In the genomic region with DNA sequence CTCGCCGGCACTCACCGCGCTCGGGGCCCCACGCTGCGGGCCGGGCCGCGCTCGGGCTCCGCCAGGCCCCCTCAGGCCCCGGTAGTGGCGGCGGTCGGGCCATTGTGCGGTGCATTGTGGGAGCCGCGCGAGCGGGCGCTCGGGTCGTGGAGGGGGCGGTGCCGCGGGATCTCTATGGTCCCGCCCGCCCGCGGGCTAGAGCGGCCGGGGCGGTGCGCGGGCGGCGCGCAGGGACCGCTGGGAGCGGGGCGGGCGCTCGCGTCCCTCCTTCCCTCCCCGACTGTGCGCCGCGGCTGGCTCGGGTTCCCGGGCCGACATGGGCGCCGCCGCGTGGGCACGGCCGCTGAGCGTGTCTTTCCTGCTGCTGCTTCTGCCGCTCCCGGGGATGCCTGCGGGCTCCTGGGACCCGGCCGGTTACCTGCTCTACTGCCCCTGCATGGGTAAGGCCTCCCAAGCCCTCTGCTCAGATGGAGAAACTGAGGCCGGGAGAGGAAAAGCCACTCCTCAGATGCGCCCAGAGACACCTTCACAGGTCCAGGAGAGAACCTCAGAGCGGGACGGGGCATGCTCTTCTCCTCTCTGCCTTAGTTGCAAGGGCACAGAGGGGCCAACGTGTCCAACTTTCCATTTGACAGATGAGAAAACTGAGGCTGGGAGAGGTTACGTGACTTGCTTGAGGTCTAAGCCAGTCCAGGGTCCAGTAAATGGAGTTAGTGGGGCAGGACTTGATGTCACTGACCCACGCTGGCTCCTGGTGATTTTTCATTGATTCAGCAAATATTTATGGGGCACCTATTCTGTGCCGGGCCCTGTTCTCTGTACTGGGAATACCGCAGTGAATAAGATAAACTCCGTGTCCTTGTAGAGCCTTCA, we compare ENCODE assay signal across 1 cellular context.
TF ChIP-seq lines count a peak whose summit lies in the region.

A gene with protein sequence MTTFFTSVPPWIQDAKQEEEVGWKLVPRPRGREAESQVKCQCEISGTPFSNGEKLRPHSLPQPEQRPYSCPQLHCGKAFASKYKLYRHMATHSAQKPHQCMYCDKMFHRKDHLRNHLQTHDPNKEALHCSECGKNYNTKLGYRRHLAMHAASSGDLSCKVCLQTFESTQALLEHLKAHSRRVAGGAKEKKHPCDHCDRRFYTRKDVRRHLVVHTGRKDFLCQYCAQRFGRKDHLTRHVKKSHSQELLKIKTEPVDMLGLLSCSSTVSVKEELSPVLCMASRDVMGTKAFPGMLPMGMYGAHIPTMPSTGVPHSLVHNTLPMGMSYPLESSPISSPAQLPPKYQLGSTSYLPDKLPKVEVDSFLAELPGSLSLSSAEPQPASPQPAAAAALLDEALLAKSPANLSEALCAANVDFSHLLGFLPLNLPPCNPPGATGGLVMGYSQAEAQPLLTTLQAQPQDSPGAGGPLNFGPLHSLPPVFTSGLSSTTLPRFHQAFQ (minus strand): TSS at position 118 of the 873 bp plus-strand sequence. CDS start 5,565 bp downstream, outside the sequence.
A gene (plus strand): TSS at position 255 of the 873 bp plus-strand sequence. CDS start 62 bp downstream, at position 317.

TF ChIP-seq in HepG2, 621 proteins besides CTCF, POLR2A, EP300 and RAD21 (continued from another document and continues in another):
- TF ChIP-seq, protein P1, sequence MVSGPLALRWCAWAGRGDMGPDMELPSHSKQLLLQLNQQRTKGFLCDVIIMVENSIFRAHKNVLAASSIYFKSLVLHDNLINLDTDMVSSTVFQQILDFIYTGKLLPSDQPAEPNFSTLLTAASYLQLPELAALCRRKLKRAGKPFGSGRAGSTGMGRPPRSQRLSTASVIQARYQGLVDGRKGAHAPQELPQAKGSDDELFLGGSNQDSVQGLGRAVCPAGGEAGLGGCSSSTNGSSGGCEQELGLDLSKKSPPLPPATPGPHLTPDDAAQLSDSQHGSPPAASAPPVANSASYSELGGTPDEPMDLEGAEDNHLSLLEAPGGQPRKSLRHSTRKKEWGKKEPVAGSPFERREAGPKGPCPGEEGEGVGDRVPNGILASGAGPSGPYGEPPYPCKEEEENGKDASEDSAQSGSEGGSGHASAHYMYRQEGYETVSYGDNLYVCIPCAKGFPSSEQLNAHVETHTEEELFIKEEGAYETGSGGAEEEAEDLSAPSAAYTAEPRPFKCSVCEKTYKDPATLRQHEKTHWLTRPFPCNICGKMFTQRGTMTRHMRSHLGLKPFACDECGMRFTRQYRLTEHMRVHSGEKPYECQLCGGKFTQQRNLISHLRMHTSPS (CRISPR knock-in tag; IDR thresholded peaks at IDR 0.05; ENCODE audit: low read depth), result no peak; the same call in 1 of the 2 replicates
- TF ChIP-seq MEF2D (CRISPR knock-in tag; IDR thresholded peaks at IDR 0.05), result peak; percentile 84
- peak; percentile 66 for TF ChIP-seq STAG1 (CRISPR knock-in tag; IDR thresholded peaks at IDR 0.05)
- TF ChIP-seq ZNF441 (CRISPR knock-in tag; IDR thresholded peaks at IDR 0.05; ENCODE audit: borderline replicate concordance), result peak; percentile 57; the same call in 1 of the 2 replicates
- TF ChIP-seq RFX1 (IDR thresholded peaks at IDR 0.05), result no peak
- TF ChIP-seq, protein P2, sequence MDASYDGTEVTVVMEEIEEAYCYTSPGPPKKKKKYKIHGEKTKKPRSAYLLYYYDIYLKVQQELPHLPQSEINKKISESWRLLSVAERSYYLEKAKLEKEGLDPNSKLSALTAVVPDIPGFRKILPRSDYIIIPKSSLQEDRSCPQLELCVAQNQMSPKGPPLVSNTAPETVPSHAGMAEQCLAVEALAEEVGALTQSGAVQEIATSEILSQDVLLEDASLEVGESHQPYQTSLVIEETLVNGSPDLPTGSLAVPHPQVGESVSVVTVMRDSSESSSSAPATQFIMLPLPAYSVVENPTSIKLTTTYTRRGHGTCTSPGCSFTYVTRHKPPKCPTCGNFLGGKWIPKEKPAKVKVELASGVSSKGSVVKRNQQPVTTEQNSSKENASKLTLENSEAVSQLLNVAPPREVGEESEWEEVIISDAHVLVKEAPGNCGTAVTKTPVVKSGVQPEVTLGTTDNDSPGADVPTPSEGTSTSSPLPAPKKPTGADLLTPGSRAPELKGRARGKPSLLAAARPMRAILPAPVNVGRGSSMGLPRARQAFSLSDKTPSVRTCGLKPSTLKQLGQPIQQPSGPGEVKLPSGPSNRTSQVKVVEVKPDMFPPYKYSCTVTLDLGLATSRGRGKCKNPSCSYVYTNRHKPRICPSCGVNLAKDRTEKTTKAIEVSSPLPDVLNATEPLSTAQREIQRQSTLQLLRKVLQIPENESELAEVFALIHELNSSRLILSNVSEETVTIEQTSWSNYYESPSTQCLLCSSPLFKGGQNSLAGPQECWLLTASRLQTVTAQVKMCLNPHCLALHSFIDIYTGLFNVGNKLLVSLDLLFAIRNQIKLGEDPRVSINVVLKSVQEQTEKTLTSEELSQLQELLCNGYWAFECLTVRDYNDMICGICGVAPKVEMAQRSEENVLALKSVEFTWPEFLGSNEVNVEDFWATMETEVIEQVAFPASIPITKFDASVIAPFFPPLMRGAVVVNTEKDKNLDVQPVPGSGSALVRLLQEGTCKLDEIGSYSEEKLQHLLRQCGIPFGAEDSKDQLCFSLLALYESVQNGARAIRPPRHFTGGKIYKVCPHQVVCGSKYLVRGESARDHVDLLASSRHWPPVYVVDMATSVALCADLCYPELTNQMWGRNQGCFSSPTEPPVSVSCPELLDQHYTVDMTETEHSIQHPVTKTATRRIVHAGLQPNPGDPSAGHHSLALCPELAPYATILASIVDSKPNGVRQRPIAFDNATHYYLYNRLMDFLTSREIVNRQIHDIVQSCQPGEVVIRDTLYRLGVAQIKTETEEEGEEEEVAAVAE (CRISPR knock-in tag; IDR thresholded peaks at IDR 0.05; ENCODE audit: borderline replicate concordance), result peak; percentile 62; the same call in 1 of the 2 replicates
- TF ChIP-seq, protein P3, sequence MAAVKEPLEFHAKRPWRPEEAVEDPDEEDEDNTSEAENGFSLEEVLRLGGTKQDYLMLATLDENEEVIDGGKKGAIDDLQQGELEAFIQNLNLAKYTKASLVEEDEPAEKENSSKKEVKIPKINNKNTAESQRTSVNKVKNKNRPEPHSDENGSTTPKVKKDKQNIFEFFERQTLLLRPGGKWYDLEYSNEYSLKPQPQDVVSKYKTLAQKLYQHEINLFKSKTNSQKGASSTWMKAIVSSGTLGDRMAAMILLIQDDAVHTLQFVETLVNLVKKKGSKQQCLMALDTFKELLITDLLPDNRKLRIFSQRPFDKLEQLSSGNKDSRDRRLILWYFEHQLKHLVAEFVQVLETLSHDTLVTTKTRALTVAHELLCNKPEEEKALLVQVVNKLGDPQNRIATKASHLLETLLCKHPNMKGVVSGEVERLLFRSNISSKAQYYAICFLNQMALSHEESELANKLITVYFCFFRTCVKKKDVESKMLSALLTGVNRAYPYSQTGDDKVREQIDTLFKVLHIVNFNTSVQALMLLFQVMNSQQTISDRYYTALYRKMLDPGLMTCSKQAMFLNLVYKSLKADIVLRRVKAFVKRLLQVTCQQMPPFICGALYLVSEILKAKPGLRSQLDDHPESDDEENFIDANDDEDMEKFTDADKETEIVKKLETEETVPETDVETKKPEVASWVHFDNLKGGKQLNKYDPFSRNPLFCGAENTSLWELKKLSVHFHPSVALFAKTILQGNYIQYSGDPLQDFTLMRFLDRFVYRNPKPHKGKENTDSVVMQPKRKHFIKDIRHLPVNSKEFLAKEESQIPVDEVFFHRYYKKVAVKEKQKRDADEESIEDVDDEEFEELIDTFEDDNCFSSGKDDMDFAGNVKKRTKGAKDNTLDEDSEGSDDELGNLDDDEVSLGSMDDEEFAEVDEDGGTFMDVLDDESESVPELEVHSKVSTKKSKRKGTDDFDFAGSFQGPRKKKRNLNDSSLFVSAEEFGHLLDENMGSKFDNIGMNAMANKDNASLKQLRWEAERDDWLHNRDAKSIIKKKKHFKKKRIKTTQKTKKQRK (IDR thresholded peaks at IDR 0.05; ENCODE audit: low read length), result no peak
- TF ChIP-seq ZFP90 (CRISPR knock-in tag; IDR thresholded peaks at IDR 0.05; ENCODE audit: borderline replicate concordance), result peak; percentile 84
- TF ChIP-seq BHLHE40 (IDR thresholded peaks at IDR 0.05; ENCODE audit: low read length), result 0 out of 2 replicates have a peak, but pooled peaks have one; percentile 4
- peak; percentile 51 for TF ChIP-seq ZEB1 (IDR thresholded peaks at IDR 0.05; ENCODE audit: insufficient replicate concordance, low read depth)
- TF ChIP-seq SP5 (CRISPR knock-in tag; IDR thresholded peaks at IDR 0.05; ENCODE audit: borderline replicate concordance, low read depth), result peak; percentile 70
- peak; percentile 80 for TF ChIP-seq ZNF3 (CRISPR knock-in tag; IDR thresholded peaks at IDR 0.05)
- no peak for TF ChIP-seq ZNF326 (CRISPR knock-in tag; IDR thresholded peaks at IDR 0.05; ENCODE audit: borderline replicate concordance)
- peak; percentile 97 for TF ChIP-seq ARID2 (CRISPR knock-in tag; IDR thresholded peaks at IDR 0.05; ENCODE audit: borderline replicate concordance)
- no peak for TF ChIP-seq REPIN1 (CRISPR knock-in tag; IDR thresholded peaks at IDR 0.05; ENCODE audit: borderline replicate concordance, low read depth)
- TF ChIP-seq JDP2 (CRISPR knock-in tag; IDR thresholded peaks at IDR 0.05; ENCODE audit: borderline replicate concordance), result no peak
- no peak; the same call in 1 of the 2 replicates for TF ChIP-seq RXRB (CRISPR knock-in tag; IDR thresholded peaks at IDR 0.05; ENCODE audit: borderline replicate concordance)
- TF ChIP-seq HOXD1 (CRISPR knock-in tag; IDR thresholded peaks at IDR 0.05), result peak; percentile 74
- no peak for TF ChIP-seq ZNF703 (CRISPR knock-in tag; IDR thresholded peaks at IDR 0.05; ENCODE audit: borderline replicate concordance)
- TF ChIP-seq ZNF337 (CRISPR knock-in tag; IDR thresholded peaks at IDR 0.05; ENCODE audit: borderline replicate concordance, low read depth), result no peak
- TF ChIP-seq, protein P4, sequence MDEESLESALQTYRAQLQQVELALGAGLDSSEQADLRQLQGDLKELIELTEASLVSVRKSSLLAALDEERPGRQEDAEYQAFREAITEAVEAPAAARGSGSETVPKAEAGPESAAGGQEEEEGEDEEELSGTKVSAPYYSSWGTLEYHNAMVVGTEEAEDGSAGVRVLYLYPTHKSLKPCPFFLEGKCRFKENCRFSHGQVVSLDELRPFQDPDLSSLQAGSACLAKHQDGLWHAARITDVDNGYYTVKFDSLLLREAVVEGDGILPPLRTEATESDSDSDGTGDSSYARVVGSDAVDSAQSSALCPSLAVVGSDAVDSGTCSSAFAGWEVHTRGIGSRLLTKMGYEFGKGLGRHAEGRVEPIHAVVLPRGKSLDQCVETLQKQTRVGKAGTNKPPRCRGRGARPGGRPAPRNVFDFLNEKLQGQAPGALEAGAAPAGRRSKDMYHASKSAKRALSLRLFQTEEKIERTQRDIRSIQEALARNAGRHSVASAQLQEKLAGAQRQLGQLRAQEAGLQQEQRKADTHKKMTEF (CRISPR knock-in tag; IDR thresholded peaks at IDR 0.05), result peak; percentile 89
- TF ChIP-seq ZNF577 (CRISPR knock-in tag; IDR thresholded peaks at IDR 0.05; ENCODE audit: borderline replicate concordance, low read depth), result no peak
- TF ChIP-seq, protein P5, sequence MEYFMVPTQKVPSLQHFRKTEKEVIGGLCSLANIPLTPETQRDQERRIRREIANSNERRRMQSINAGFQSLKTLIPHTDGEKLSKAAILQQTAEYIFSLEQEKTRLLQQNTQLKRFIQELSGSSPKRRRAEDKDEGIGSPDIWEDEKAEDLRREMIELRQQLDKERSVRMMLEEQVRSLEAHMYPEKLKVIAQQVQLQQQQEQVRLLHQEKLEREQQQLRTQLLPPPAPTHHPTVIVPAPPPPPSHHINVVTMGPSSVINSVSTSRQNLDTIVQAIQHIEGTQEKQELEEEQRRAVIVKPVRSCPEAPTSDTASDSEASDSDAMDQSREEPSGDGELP (IDR thresholded peaks at IDR 0.05; ENCODE audit: borderline replicate concordance, low read depth), result peak; percentile 25; the same call in 1 of the 2 replicates
- TF ChIP-seq, protein P6, sequence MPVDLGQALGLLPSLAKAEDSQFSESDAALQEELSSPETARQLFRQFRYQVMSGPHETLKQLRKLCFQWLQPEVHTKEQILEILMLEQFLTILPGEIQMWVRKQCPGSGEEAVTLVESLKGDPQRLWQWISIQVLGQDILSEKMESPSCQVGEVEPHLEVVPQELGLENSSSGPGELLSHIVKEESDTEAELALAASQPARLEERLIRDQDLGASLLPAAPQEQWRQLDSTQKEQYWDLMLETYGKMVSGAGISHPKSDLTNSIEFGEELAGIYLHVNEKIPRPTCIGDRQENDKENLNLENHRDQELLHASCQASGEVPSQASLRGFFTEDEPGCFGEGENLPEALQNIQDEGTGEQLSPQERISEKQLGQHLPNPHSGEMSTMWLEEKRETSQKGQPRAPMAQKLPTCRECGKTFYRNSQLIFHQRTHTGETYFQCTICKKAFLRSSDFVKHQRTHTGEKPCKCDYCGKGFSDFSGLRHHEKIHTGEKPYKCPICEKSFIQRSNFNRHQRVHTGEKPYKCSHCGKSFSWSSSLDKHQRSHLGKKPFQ (CRISPR knock-in tag; IDR thresholded peaks at IDR 0.05; ENCODE audit: insufficient replicate concordance), result no peak
- TF ChIP-seq FOXK2 (IDR thresholded peaks at IDR 0.05), result no peak
- TF ChIP-seq MBD4 (IDR thresholded peaks at IDR 0.05; ENCODE audit: borderline replicate concordance, low read length), result no peak
- TF ChIP-seq JUN (CRISPR knock-in tag; IDR thresholded peaks at IDR 0.05), result 0 out of 2 replicates have a peak, but pooled peaks have one; percentile 59
- no peak for TF ChIP-seq DPF2 (CRISPR knock-in tag; IDR thresholded peaks at IDR 0.05; ENCODE audit: borderline replicate concordance, low read depth)
- TF ChIP-seq, protein P7, sequence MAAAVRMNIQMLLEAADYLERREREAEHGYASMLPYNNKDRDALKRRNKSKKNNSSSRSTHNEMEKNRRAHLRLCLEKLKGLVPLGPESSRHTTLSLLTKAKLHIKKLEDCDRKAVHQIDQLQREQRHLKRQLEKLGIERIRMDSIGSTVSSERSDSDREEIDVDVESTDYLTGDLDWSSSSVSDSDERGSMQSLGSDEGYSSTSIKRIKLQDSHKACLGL (CRISPR knock-in tag; IDR thresholded peaks at IDR 0.05), result peak; percentile 82
- peak; percentile 36 for TF ChIP-seq ZNF138 (CRISPR knock-in tag; IDR thresholded peaks at IDR 0.05; ENCODE audit: low read depth)
- no peak for TF ChIP-seq ZNF12 (CRISPR knock-in tag; IDR thresholded peaks at IDR 0.05)
- no peak for TF ChIP-seq ZNF432 (CRISPR knock-in tag; IDR thresholded peaks at IDR 0.05; ENCODE audit: borderline replicate concordance)
- no peak for TF ChIP-seq ZNF44 (CRISPR knock-in tag; IDR thresholded peaks at IDR 0.05)
- TF ChIP-seq ETV6 (CRISPR knock-in tag; conservative IDR thresholded peaks at IDR 0.05), result peak; percentile 71; the same call in 1 of the 2 replicates
- TF ChIP-seq ATM (IDR thresholded peaks at IDR 0.05; ENCODE audit: borderline replicate concordance), result no peak
